8 cellular contexts compared by ENCODE assay signal in the genomic region with DNA sequence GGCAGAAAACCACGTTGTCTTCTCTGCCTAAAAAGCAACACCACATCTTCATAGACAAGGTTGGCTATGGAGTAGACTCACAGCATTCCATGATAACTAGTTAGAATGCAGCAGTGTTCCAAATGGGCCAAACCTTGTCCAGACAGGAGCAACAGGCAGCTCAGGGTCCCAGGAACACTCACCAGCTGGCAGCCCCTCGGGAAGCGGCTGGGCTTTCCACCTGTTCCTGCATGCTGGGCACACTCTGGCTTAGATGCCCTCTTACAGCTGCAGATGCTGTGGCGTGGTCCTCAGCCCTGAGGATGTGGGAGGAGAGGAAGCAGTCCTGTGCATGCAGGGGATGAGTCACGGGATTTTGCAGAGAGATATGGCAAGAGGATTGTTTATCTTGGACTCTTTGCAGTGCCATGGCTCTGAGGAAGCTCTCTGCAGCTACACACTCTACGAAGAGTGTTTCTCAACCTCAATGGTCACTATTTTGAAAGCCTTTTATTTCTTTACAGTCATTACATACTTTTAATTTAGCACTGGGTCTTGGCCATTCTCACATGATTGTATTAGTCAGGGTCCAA. TPM values are rescaled to one million over a fixed set of nuclear protein-coding genes. Genes with fewer than 3 reads are reported as not detected.
A peak's percentile ranks its signal among the peaks of the same experiment; 100 is the strongest.
DNase-seq lines count a peak whose midpoint lies in the region; ATAC-seq, FAIRE-seq and TF ChIP-seq lines count a peak whose summit lies in the region.

No MANE protein-coding gene starts in this region.

- H3K27me3 Mint-ChIP-seq in type B pancreatic cell: no peaks in the 10 kb centered on the region

- H3K4me3 ChIP-seq in epithelial cell of proximal tubule (ENCODE audit: low read depth, low read length): no peak overlapping the region
- no peak overlapping the region for H3K4me3 ChIP-seq in pancreas

- no peaks in the 10 kb centered on the region for H3K4me1 Mint-ChIP-seq in type B pancreatic cell (ENCODE audit: unreplicated experiment)

- H3K27ac Mint-ChIP-seq in type B pancreatic cell: no peak overlapping the region

- no peaks in the 10 kb centered on the region for H3K36me3 Mint-ChIP-seq in type B pancreatic cell

- H3K4me3 Mint-ChIP-seq in type B pancreatic cell: no peak overlapping the region

- intact Hi-C loops in Right ventricle myocardium inferior (cut with DNase I): no loop called here
- intact Hi-C loops in cardiac septum (cut with DNase I): loop anchor here (5.0 kb wide), 1 partner anchor 39 kb away; no protein-coding TSS in a partner anchor
- intact Hi-C loops in pancreas (cut with DNase I): no loop called here

- no peaks in the 10 kb centered on the region for H3K9me3 Mint-ChIP-seq in type B pancreatic cell

- TF ChIP-seq CTCF in epithelial cell of proximal tubule (conservative IDR thresholded peaks at IDR 0.05; ENCODE audit: low read depth, low read length): no peak
- no peak for TF ChIP-seq CTCF in pancreas (IDR thresholded peaks at IDR 0.05)
- TF ChIP-seq CTCF in type B pancreatic cell (conservative IDR thresholded peaks at IDR 0.05): no peak

- H3K36me3 ChIP-seq in pancreas: no peaks in the 10 kb centered on the region

- no peak for FAIRE-seq in pancreas (lab: Jason Lieb, UNC)

- H3K9me3 ChIP-seq in pancreas: no peaks in the 10 kb centered on the region

- no peaks in the 10 kb centered on the region for H3K27me3 ChIP-seq in pancreas

- H3K4me1 ChIP-seq in pancreas: no peaks in the 10 kb centered on the region

- WGBS in pancreas, 2 donors: 44 to 55% methylated on average over 6 of the region's 6 CpGs

- peak; percentile 90 for ATAC-seq in Right ventricle myocardium inferior
- peak in 3 of 4 donors; percentile 55 to 83 (median 78) for ATAC-seq in pancreas
- ATAC-seq in GM21576 (IDR thresholded peaks at IDR 0.05; ENCODE audit: unreplicated experiment): no peak

- DNase-seq in Right ventricle myocardium inferior (ENCODE audit: missing footprints) (no peak), cardiac septum (ENCODE audit: low spot score) (no peak), RKO (ENCODE audit: low spot score) (peak; percentile 60), epithelial cell of proximal tubule (ENCODE audit: low read depth) (peak; percentile 61), pancreas (peak in 1 of 6 donors; percentile 30), type B pancreatic cell (ENCODE audit: extremely low spot score, unreplicated experiment) (no peak), T1000 (lab: John Stamatoyannopoulos, UW) (no peak)

- no peak overlapping the region for H3K27ac ChIP-seq in pancreas

RNA-seq across cellular contexts. Expression of a gene that starts 11.3 kb away (rescaled TPM):
- total RNA-seq in Right ventricle myocardium inferior: 3.1 TPM
- 2.6 TPM for total RNA-seq in cardiac septum
- total RNA-seq in epithelial cell of proximal tubule: 0.35 and 2.5 TPM in 2 replicates
- total RNA-seq in pancreas: 1 to 10 TPM in 3 of 6 donors, under 1 TPM in 3; 0.37 to 3.6 (median 1.0) TPM
- 1 to 10 TPM in 1 of 2 donors, under 1 TPM in 1; 0.61 to 1.4 TPM for polyA plus RNA-seq in pancreas
- total RNA-seq in type B pancreatic cell (ENCODE audit: low replicate concordance): 0.50 and 0.68 TPM in 2 replicates

Comparison
In these comparisons a context has a peak if more than half of its experiments do, and no peak if none do; other contexts are left out.
1. DNase-seq: peak in RKO (single experiment) and epithelial cell of proximal tubule (single experiment); none in Right ventricle myocardium inferior (single experiment), cardiac septum (single experiment), type B pancreatic cell (single experiment) and T1000 (single experiment).